In genomic region chr9:91933556-91934352, GRCh38 we compare ENCODE assay signal across 1 cellular context.
TF ChIP-seq lines count a peak whose summit lies in the region.

No MANE protein-coding gene starts in this region.

TF ChIP-seq in WTC11, 78 proteins besides CTCF, POLR2A, EP300 and RAD21 (continued from another document):
- no peak for TF ChIP-seq ERG (CRISPR knock-in tag; IDR thresholded peaks at IDR 0.05)
- TF ChIP-seq TEAD4 (CRISPR knock-in tag; IDR thresholded peaks at IDR 0.05), result no peak
- no peak for TF ChIP-seq PREB (CRISPR knock-in tag; IDR thresholded peaks at IDR 0.05; ENCODE audit: borderline replicate concordance)
- TF ChIP-seq ESRRA (CRISPR knock-in tag; IDR thresholded peaks at IDR 0.05; ENCODE audit: borderline replicate concordance), result no peak
